ENCODE assay signal across 11 cellular contexts in genomic region chr3:52120576-52121458, GRCh38. TPM values are rescaled to one million over a fixed set of nuclear protein-coding genes. Genes with fewer than 3 reads are reported as not detected.
A peak's percentile ranks its signal among the peaks of the same experiment; 100 is the strongest.
DNase-seq lines count a peak whose midpoint lies in the region; ATAC-seq and TF ChIP-seq lines count a peak whose summit lies in the region.
"Had no signal": no experiment of that assay in that cellular context is flagged by ENCODE, and none has a peak within 500 bp of the region (broad histone marks: within the 10 kb centered on the region; RNA-seq: fewer than 3 reads in every experiment).

No MANE protein-coding gene starts in this region.

- peak overlapping the region; percentile 2 to 83 (median 8) for H3K27ac Mint-ChIP-seq in IgD-negative memory B cell

- peak overlapping the region in 2 of 4 donors; percentile 39 to 59 for H3K4me3 Mint-ChIP-seq in IgD-negative memory B cell

- H3K36me3 Mint-ChIP-seq in IgD-negative memory B cell = no peaks in the 10 kb centered on the region

- H3K27me3 ChIP-seq in skeletal muscle tissue (ENCODE audit: control insufficient read depth in 3 of 3, insufficient read depth in 3 of 3, low read length in 3 of 3) = no peaks in the 10 kb centered on the region

- no peaks in the 10 kb centered on the region for H3K9me3 Mint-ChIP-seq in IgD-negative memory B cell

- peaks cover 19 to 23% (median 22%) of the 10 kb centered on the region in 3 donors for H3K4me1 Mint-ChIP-seq in IgD-negative memory B cell

- H3K4me1 ChIP-seq in skeletal muscle tissue (ENCODE audit: control insufficient read depth in 3 of 3, insufficient read depth in 3 of 3, low read length in 3 of 3) = peaks cover 19 to 26% (median 24%) of the 10 kb centered on the region in 3 donors

- H3K9me3 ChIP-seq in skeletal muscle tissue (ENCODE audit: control insufficient read depth in 3 of 3, low read length in 3 of 3) = no peaks in the 10 kb centered on the region

- no peaks in the 10 kb centered on the region for H3K27me3 Mint-ChIP-seq in IgD-negative memory B cell

- H3K36me3 ChIP-seq in skeletal muscle tissue (ENCODE audit: control insufficient read depth in 3 of 3, insufficient read depth in 3 of 3, low read length in 3 of 3) = no peaks in the 10 kb centered on the region

- DNase-seq in epithelial cell of esophagus (ENCODE audit: low read depth) = peak; percentile 51
- DNase-seq in COLO829 (ENCODE audit: low spot score) = no peak
- no peak for DNase-seq in activated CD4-positive, alpha-beta T cell treated with anti-CD3 and anti-CD28 coated beads for 1 hour
- DNase-seq: activated CD4-positive, alpha-beta T cell treated with anti-CD3 and anti-CD28 coated beads, Interleukin-2, amount 50 U/mL, for 4 hours; cortex of kidney; NK-92 treated with Interleukin-12 subunit alpha and Interleukin-12 subunit beta, amount 100 ng/mL, for 24 hours had no signal

- ATAC-seq in GM19372 (IDR thresholded peaks at IDR 0.05; ENCODE audit: low read depth, unreplicated experiment) = peak; percentile 26
- no peak for ATAC-seq in esophagus mucosa
- ATAC-seq: K562 had no signal

- no peak for TF ChIP-seq CTCF in epithelial cell of esophagus (IDR thresholded peaks at IDR 0.05; ENCODE audit: insufficient read depth, low read depth, low read length, missing control alignments)

- peak overlapping the region in 1 of 3 donors; percentile 47 for H3K9ac ChIP-seq in skeletal muscle tissue (ENCODE audit: low read depth in 1 of 3, low read length in 3 of 3)

- no peak overlapping the region for H3K4me3 ChIP-seq in epithelial cell of esophagus (ENCODE audit: low read length)
- H3K4me3 ChIP-seq in skeletal muscle tissue (ENCODE audit: low read length in 3 of 3) = no peak overlapping the region
- H3K4me3 ChIP-seq: K562 had no signal

- peak overlapping the region; percentile 65 for H3K27ac ChIP-seq in skeletal muscle tissue (ENCODE audit: low read depth, low read length)

RNA-seq across cellular contexts. Expression of gene POC1A, which starts 33.4 kb away (rescaled TPM):
- polyA plus RNA-seq in IgD-negative memory B cell = 1.2 TPM
- total RNA-seq in skeletal muscle tissue (2.6 TPM), esophagus mucosa (8.4 TPM)
